ENCODE assay signal across 20 cellular contexts in the genomic region with DNA sequence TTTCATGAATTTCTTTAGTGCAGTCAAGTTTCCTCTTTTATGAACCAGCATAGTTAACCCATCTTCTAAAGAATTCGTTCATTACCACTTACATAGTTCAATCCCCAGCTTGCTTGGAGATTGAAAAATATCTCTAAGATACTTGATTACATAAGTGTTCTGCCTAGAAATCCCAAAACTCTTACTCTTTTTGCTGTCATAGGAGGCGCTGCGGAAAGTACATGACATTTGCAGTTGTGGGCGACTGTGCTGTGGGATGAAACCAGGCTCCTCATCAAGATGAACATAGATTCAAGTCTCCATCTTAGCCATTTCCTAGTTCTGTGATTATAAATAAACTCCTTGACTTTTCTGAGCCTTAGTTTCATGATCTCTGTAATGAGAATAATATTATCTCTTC.
DNase-seq lines count a peak whose midpoint lies in the region; ATAC-seq, FAIRE-seq and TF ChIP-seq lines count a peak whose summit lies in the region.
"Had no signal": no experiment of that assay in that cellular context is flagged by ENCODE, and none has a peak within 500 bp of the region (broad histone marks: within the 10 kb centered on the region; RNA-seq: fewer than 3 reads in every experiment).

No MANE protein-coding gene starts in this region.

- no peak for ATAC-seq in mucosa of descending colon
- ATAC-seq in stimulated activated naive B cell treated with anti-CD40 and anti-IgM and Interleukin-4, amounts not matched to agents 10 μg/mL and 1 μg/mL and 100 μg/mL, for 72 hours (replicated peaks): no peak

- no peak overlapping the region for H3K9ac ChIP-seq in trophoblast cell (ENCODE audit: low read length)
- H3K9ac ChIP-seq: GM23248 had no signal

- intact Hi-C loops in mucosa of descending colon (cut with DNase I, micrococcal nuclease): no loop called here

- H3K4me2 ChIP-seq in trophoblast cell (ENCODE audit: low read length): no peak overlapping the region

- H3K23ac ChIP-seq in trophoblast cell (ENCODE audit: low read length): no peak overlapping the region

- peaks cover 7 to 11% of the 10 kb centered on the region in 2 donors for H3K27me3 Mint-ChIP-seq in stimulated activated naive B cell treated with anti-CD40 and anti-IgM and Interleukin-4, amounts not matched to agents 10 μg/mL and 1 μg/mL and 100 μg/mL, for 72 hours

- H2BK12ac ChIP-seq in trophoblast cell (ENCODE audit: low read length): peak overlapping the region; percentile 73

- FAIRE-seq in A204.1 (lab: Jason Lieb, UNC): peak; percentile 95
- FAIRE-seq: G401.6, GM12892, GM19239, H1 had no signal

- H3K4me1 ChIP-seq in trophoblast cell (ENCODE audit: control insufficient read depth in 1 of 2, insufficient read depth in 2 of 2, low read length in 2 of 2): peaks cover 6 to 10% of the 10 kb centered on the region in 2 experiments
- H3K4me1 ChIP-seq in mucosa of descending colon (ENCODE audit: low read depth): no peaks in the 10 kb centered on the region

- H3K4me3 ChIP-seq in trophoblast cell (ENCODE audit: low read depth, low read length) (no peak overlapping the region), mucosa of descending colon (no peak overlapping the region)
- H3K4me3 ChIP-seq: GM23248 had no signal

- WGBS in trophoblast cell (ENCODE audit: extremely low coverage, insufficient coverage, insufficient read length): no CpG with 5 or more reads among the region's 4 CpGs

- H3K4ac ChIP-seq in trophoblast cell (ENCODE audit: low read depth, low read length): no peak overlapping the region

- no peak overlapping the region for H2AFZ ChIP-seq in trophoblast cell (ENCODE audit: insufficient read depth, low read length, poor library complexity)
- H2AFZ ChIP-seq: GM23248 had no signal

- no peak overlapping the region for H3K27ac Mint-ChIP-seq in stimulated activated naive B cell treated with anti-CD40 and anti-IgM and Interleukin-4, amounts not matched to agents 10 μg/mL and 1 μg/mL and 100 μg/mL, for 72 hours
- H3K27ac Mint-ChIP-seq: CD4-positive, alpha-beta memory T cell had no signal

- H3K4me3 Mint-ChIP-seq in stimulated activated naive B cell treated with anti-CD40 and anti-IgM and Interleukin-4, amounts not matched to agents 10 μg/mL and 1 μg/mL and 100 μg/mL, for 72 hours: no peak overlapping the region
- H3K4me3 Mint-ChIP-seq: CD4-positive, alpha-beta memory T cell had no signal

- peak overlapping the region; percentile 46 for H2BK120ac ChIP-seq in trophoblast cell (ENCODE audit: insufficient read depth, low read length, poor library complexity)

- no peaks in the 10 kb centered on the region for H3K9me3 ChIP-seq in trophoblast cell (ENCODE audit: insufficient read depth, low read depth, low read length)
- no peaks in the 10 kb centered on the region for H3K9me3 ChIP-seq in mucosa of descending colon

- DNase-seq in caudate nucleus (lab: John Stamatoyannopoulos, UW) (peak in 33 of 61 donors; percentile 4 to 89 (median 27)), trophoblast cell (no peak), mucosa of descending colon (no peak), DMS 273 treated with DMSO at 0.1 percent for 48 hours (lab: John Stamatoyannopoulos, UW) (no peak)
- DNase-seq in stimulated activated naive B cell treated with anti-CD40 and anti-IgM and Interleukin-4, amounts not matched to agents 10 μg/mL and 1 μg/mL and 100 μg/mL, for 72 hours: no peak
- DNase-seq: 8988T; C1 segment of cervical spinal cord; Calu3; CD4-positive, alpha-beta memory T cell; COR-L47; DMS153; DND-41; GM23248; H7; HCEC 1CT had no signal

- H3K79me1 ChIP-seq in trophoblast cell (ENCODE audit: low read length): peaks cover 14% of the 10 kb centered on the region

- no peak overlapping the region for H3K14ac ChIP-seq in trophoblast cell (ENCODE audit: low read length)

- no peaks in the 10 kb centered on the region for H3K27me3 ChIP-seq in trophoblast cell (ENCODE audit: insufficient read depth, low read length)

- no peak overlapping the region for H2BK5ac ChIP-seq in trophoblast cell (ENCODE audit: low read depth, low read length, poor library complexity)

- H4K12ac ChIP-seq in trophoblast cell (ENCODE audit: low read depth, low read length): no peak overlapping the region

- TF ChIP-seq CTCF in mucosa of descending colon (IDR thresholded peaks at IDR 0.05): no peak

- no peaks in the 10 kb centered on the region for H3K79me2 ChIP-seq in trophoblast cell (ENCODE audit: control insufficient read depth, insufficient read depth, low read length, poor library complexity)

- no peaks in the 10 kb centered on the region for H3K4me1 Mint-ChIP-seq in stimulated activated naive B cell treated with anti-CD40 and anti-IgM and Interleukin-4, amounts not matched to agents 10 μg/mL and 1 μg/mL and 100 μg/mL, for 72 hours
- H3K4me1 Mint-ChIP-seq: CD4-positive, alpha-beta memory T cell had no signal

- no peak overlapping the region for H4K8ac ChIP-seq in trophoblast cell (ENCODE audit: low read depth, low read length)

- H3K36me3 ChIP-seq in trophoblast cell (ENCODE audit: control insufficient read depth in 1 of 2, insufficient read depth in 2 of 2, low read length in 2 of 2) (no peaks in the 10 kb centered on the region), mucosa of descending colon (ENCODE audit: low read depth) (no peaks in the 10 kb centered on the region)

- peaks cover 4 to 6% of the 10 kb centered on the region in 2 donors for H3K9me3 Mint-ChIP-seq in stimulated activated naive B cell treated with anti-CD40 and anti-IgM and Interleukin-4, amounts not matched to agents 10 μg/mL and 1 μg/mL and 100 μg/mL, for 72 hours

- no peak overlapping the region for H2AK5ac ChIP-seq in trophoblast cell (ENCODE audit: low read length)

- H3K36me3 Mint-ChIP-seq in stimulated activated naive B cell treated with anti-CD40 and anti-IgM and Interleukin-4, amounts not matched to agents 10 μg/mL and 1 μg/mL and 100 μg/mL, for 72 hours: no peaks in the 10 kb centered on the region
- H3K36me3 Mint-ChIP-seq: CD4-positive, alpha-beta memory T cell had no signal

- H4K91ac ChIP-seq in trophoblast cell (ENCODE audit: low read depth, low read length): no peak overlapping the region

- H3K27ac ChIP-seq in caudate nucleus (ENCODE audit: low read depth, low read length) (peak overlapping the region; percentile 67), trophoblast cell (ENCODE audit: low read depth, low read length) (no peak overlapping the region)
- H3K27ac ChIP-seq: GM23248 had no signal

- no peak overlapping the region for H3K18ac ChIP-seq in trophoblast cell (ENCODE audit: low read length)

Comparison
In these comparisons a context has a peak if more than half of its experiments do, and no peak if none do; other contexts are left out.
1. DNase-seq: peak in caudate nucleus (33 of 61); none in trophoblast cell (0 of 2), mucosa of descending colon (0 of 3), DMS 273 treated with DMSO at 0.1 percent for 48 hours (single experiment) and stimulated activated naive B cell treated with anti-CD40 and anti-IgM and Interleukin-4, amounts not matched to agents 10 μg/mL and 1 μg/mL and 100 μg/mL, for 72 hours (single experiment).